10 cellular contexts compared by ENCODE assay signal in the genomic region with DNA sequence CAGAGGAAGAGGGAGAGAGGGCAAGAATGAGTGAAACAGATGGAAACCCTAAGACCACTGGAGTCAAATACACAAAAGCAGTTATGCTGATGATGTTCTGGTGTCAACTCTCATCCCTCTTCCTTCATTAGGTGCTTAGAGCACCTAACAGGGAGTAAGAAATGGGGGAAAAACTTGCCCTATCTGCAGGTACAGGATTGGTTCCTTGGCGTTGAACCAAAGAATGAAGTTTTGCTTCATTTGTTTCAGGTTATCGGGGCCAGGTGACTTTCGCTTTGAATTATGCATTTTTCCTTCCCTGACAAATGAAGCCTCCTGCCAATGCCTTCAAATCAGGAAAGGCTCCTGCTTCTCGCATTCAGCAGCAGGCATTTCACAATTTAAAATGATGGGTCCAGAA.
"Had no signal": no experiment of that assay in that cellular context is flagged by ENCODE, and none has a peak within 500 bp of the region (broad histone marks: within the 10 kb centered on the region; RNA-seq: fewer than 3 reads in every experiment).

No MANE protein-coding gene starts in this region.

- H3K27ac Mint-ChIP-seq: activated T-helper 17 cell treated with anti-CD3 and anti-CD28 coated beads, Interleukin-2, amount 50 U/mL, for 72 hours; effector memory CD8-positive, alpha-beta T cell; stimulated activated naive B cell treated with anti-CD40 and anti-IgM and Interleukin-4, amounts not matched to agents 10 μg/mL and 1 μg/mL and 100 μg/mL, for 72 hours had no signal

- H3K9me3 Mint-ChIP-seq: activated T-helper 17 cell treated with anti-CD3 and anti-CD28 coated beads, Interleukin-2, amount 50 U/mL, for 72 hours; effector memory CD8-positive, alpha-beta T cell; naive B cell; stimulated activated naive B cell treated with anti-CD40 and anti-IgM and Interleukin-4, amounts not matched to agents 10 μg/mL and 1 μg/mL and 100 μg/mL, for 72 hours had no signal

- H3K4me3 Mint-ChIP-seq: activated T-helper 17 cell treated with anti-CD3 and anti-CD28 coated beads, Interleukin-2, amount 50 U/mL, for 72 hours; effector memory CD8-positive, alpha-beta T cell; stimulated activated naive B cell treated with anti-CD40 and anti-IgM and Interleukin-4, amounts not matched to agents 10 μg/mL and 1 μg/mL and 100 μg/mL, for 72 hours had no signal

- H3K4me1 Mint-ChIP-seq: activated T-helper 17 cell treated with anti-CD3 and anti-CD28 coated beads, Interleukin-2, amount 50 U/mL, for 72 hours had no signal

- H3K36me3 Mint-ChIP-seq: naive B cell; stimulated activated naive B cell treated with anti-CD40 and anti-IgM and Interleukin-4, amounts not matched to agents 10 μg/mL and 1 μg/mL and 100 μg/mL, for 72 hours had no signal

- DNase-seq: activated CD4-positive, alpha-beta T cell treated with anti-CD3 and anti-CD28 coated beads, Interleukin-2, amount 50 U/mL, for 1 hour; activated naive CD4-positive, alpha-beta T cell treated with Interleukin-2 at 50 U/mL for 16 hours; activated T-cell treated with anti-CD3 and anti-CD28 coated beads for 4 hours; dermis blood vessel endothelial cell; effector memory CD8-positive, alpha-beta T cell; heart left ventricle; naive B cell; stimulated activated CD4-positive, alpha-beta T cell treated with anti-CD3 and anti-CD28 coated beads, Interleukin-4, amount 100 ng/mL, for 1 hour; stimulated activated naive B cell treated with anti-CD40 and anti-IgM and Interleukin-4, amounts not matched to agents 10 μg/mL and 1 μg/mL and 100 μg/mL, for 72 hours had no signal
